ENCODE assay signal across 1 cellular context in genomic region chr2:223537669-223538601, GRCh38.
TF ChIP-seq lines count a peak whose summit lies in the region.

No MANE protein-coding gene starts in this region.

TF ChIP-seq in GM23338, 12 proteins besides CTCF, POLR2A, EP300 and RAD21 (continued from another document):
- TF ChIP-seq REST (IDR thresholded peaks at IDR 0.05; ENCODE audit: unreplicated experiment) = no peak
- TF ChIP-seq NANOG (IDR thresholded peaks at IDR 0.05; ENCODE audit: borderline replicate concordance) = no peak
- no peak for TF ChIP-seq EZH2 (IDR thresholded peaks at IDR 0.05; ENCODE audit: low read depth, unreplicated experiment)
- no peak for TF ChIP-seq STAT1 (IDR thresholded peaks at IDR 0.05; ENCODE audit: unreplicated experiment)
- TF ChIP-seq POLR2AphosphoS5 (IDR thresholded peaks at IDR 0.05; ENCODE audit: low read depth) = no peak
- no peak for TF ChIP-seq ZNF114 (CRISPR knock-in tag; IDR thresholded peaks at IDR 0.05)
- no peak for TF ChIP-seq ZNF331 (CRISPR knock-in tag; IDR thresholded peaks at IDR 0.05; ENCODE audit: low read depth)
- TF ChIP-seq EZH2phosphoT487 (IDR thresholded peaks at IDR 0.05; ENCODE audit: unreplicated experiment) = no peak
- TF ChIP-seq CREB1 (CRISPR knock-in tag; IDR thresholded peaks at IDR 0.05; ENCODE audit: low read depth) = no peak
- no peak for TF ChIP-seq JUNB (IDR thresholded peaks at IDR 0.05; ENCODE audit: unreplicated experiment)
- TF ChIP-seq ETS1 (IDR thresholded peaks at IDR 0.05) = no peak
TF ChIP-seq in GM23338: peak in this region for 0.
